Comparison of ENCODE assay signal across 1 cellular context in genomic region chr3:63896332-63897034, GRCh38.
TF ChIP-seq lines count a peak whose summit lies in the region.

No MANE protein-coding gene starts in this region.

TF ChIP-seq in GM12878, 131 proteins besides CTCF, POLR2A, EP300 and RAD21 (continued from another document):
- no peak for TF ChIP-seq ZZZ3 (IDR thresholded peaks at IDR 0.05; ENCODE audit: control insufficient read depth, insufficient read length, low read depth)
- TF ChIP-seq JUNB (IDR thresholded peaks at IDR 0.05): no peak
- TF ChIP-seq E4F1 (IDR thresholded peaks at IDR 0.05; ENCODE audit: borderline replicate concordance, partially characterized antibody): no peak
- TF ChIP-seq HDGF (IDR thresholded peaks at IDR 0.05): no peak
